In the genomic region with DNA sequence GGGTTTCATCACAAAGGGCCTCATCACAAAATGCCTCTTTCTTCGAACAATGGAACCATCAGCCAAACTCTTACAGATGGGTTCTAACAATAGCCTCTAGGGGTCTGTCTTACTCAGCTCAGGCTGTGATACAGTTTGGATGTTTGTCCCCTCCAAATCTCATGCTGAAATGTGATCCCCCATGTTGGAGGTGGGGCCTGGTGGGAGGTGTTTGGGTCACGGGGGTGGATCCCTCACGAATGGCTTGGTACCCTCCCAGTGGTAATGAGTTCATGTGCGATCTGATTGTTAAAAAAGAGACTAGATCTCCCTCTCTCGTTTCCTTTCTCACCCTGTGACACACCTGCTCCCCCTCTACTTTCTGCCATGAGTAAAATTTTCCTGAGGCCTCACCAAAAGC, we compare ENCODE assay signal across 1 cellular context.
TF ChIP-seq lines count a peak whose summit lies in the region.

No MANE protein-coding gene starts in this region.

TF ChIP-seq in GM12878, 131 proteins besides CTCF, POLR2A, EP300 and RAD21 (continued from another document):
- no peak for TF ChIP-seq SPI1 (IDR thresholded peaks at IDR 0.05; ENCODE audit: borderline replicate concordance, insufficient read depth, low read depth, low read length)
